8 cellular contexts compared by ENCODE assay signal in the genomic region with DNA sequence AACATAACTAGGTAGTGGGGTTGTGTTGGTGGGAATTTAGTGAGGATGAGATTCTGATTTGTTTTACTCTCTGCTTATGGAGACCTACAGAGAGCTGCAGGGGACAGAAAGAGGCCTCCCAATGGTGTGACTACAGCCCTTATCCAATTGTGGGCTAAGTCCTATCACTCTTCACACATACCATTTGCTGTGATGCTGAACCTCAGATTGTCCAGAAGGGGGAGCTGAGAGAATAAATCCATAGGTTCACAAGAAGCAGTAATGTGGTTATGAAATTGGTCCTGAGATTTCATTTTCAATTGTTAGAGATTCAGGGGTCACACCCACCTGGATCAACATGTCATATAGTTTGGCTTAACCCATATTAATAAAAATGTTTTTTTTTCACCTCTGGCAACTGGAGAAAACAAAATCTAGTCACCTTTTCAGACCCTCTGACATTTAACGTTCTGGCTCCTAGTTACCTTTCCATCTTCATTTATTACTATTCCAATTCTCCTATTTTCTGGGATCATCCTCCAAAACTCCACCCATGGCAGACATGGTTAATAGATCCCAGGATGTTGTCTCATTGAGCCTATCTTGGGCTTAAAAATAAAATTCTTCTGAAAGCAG. TPM values are rescaled to one million over a fixed set of nuclear protein-coding genes. Genes with fewer than 3 reads are reported as not detected.
DNase-seq lines count a peak whose midpoint lies in the region; FAIRE-seq and TF ChIP-seq lines count a peak whose summit lies in the region.

No MANE protein-coding gene starts in this region.

- intact Hi-C loops in dorsolateral prefrontal cortex (cut with DNase I) (no loop called here), prostate gland (cut with DNase I) (no loop called here)

- TF ChIP-seq CTCF in D721Med (IDR thresholded peaks at IDR 0.05; ENCODE audit: insufficient read depth, missing control alignments) (peak; percentile 61), dorsolateral prefrontal cortex (IDR thresholded peaks at IDR 0.05 in 54 of 56, conservative IDR thresholded peaks at IDR 0.05 in 2 of 56; ENCODE audit: low read depth in 1 of 56, partially characterized antibody in 56 of 56) (peak in 45 of 56 donors; percentile 19 to 61 (median 38)), progenitor cell of endocrine pancreas (IDR thresholded peaks at IDR 0.05; ENCODE audit: unreplicated experiment) (peak; percentile 65), prostate gland (IDR thresholded peaks at IDR 0.05) (peak in 1 of 4 experiments; percentile 46)

- H3K9me3 ChIP-seq in prostate gland: no peaks in the 10 kb centered on the region

- H3K27ac ChIP-seq in dorsolateral prefrontal cortex: no peak overlapping the region
- H3K27ac ChIP-seq in prostate gland: no peak overlapping the region

- H3K4me3 ChIP-seq in dorsolateral prefrontal cortex (no peak overlapping the region), prostate gland (no peak overlapping the region)

- peak; percentile 87 for FAIRE-seq in D721Med (lab: Jason Lieb, UNC)

- no peaks in the 10 kb centered on the region for H3K4me1 Mint-ChIP-seq in progenitor cell of endocrine pancreas (ENCODE audit: low read depth)

- no peak overlapping the region for H3K4me3 Mint-ChIP-seq in progenitor cell of endocrine pancreas (ENCODE audit: low read depth)

- H3K27me3 ChIP-seq in dorsolateral prefrontal cortex (peaks cover 0 to 34% (median 0%) of the 10 kb centered on the region in 45 donors), prostate gland (replicated peaks; ENCODE audit: insufficient read depth) (no peaks in the 10 kb centered on the region)

- TF ChIP-seq POLR2A in prostate gland (IDR thresholded peaks at IDR 0.05): no peak

- H3K36me3 ChIP-seq in prostate gland: no peaks in the 10 kb centered on the region

- H3K27me3 Mint-ChIP-seq in progenitor cell of endocrine pancreas: peaks cover 9% of the 10 kb centered on the region

- peaks cover 7% of the 10 kb centered on the region for H3K9me3 Mint-ChIP-seq in progenitor cell of endocrine pancreas (ENCODE audit: low read depth)

- no peak overlapping the region for H3K27ac Mint-ChIP-seq in progenitor cell of endocrine pancreas

- H3K4me1 ChIP-seq in prostate gland (replicated peaks): no peaks in the 10 kb centered on the region

- H3K36me3 Mint-ChIP-seq in progenitor cell of endocrine pancreas (ENCODE audit: insufficient read depth): peaks cover 2% of the 10 kb centered on the region

- DNase-seq in D721Med (ENCODE audit: insufficient read length, low spot score): no peak
- DNase-seq in HCEC 1CT: peak; percentile 58
- DNase-seq in NCI-H748 (lab: John Stamatoyannopoulos, UW; ENCODE audit: unreplicated experiment): peak; percentile 50
- DNase-seq in dorsolateral prefrontal cortex: no peak
- no peak for DNase-seq in progenitor cell of endocrine pancreas (ENCODE audit: low spot score, unreplicated experiment)
- DNase-seq in activated gamma-delta T cell treated with Interleukin-2 at 50 U/mL for 16 hours: no peak
- no peak for DNase-seq in prostate gland (ENCODE audit: low spot score)
- DNase-seq in stimulated activated CD4-positive, alpha-beta T cell treated with anti-CD3 and anti-CD28 coated beads, Interleukin-15, amount 100 ng/mL, for 24 hours: no peak

- 78% methylated on average over 1 of the region's 1 CpG for WGBS in prostate gland

RNA-seq across cellular contexts. Expression of gene PTPN5, which starts 53.3 kb away (rescaled TPM):
- total RNA-seq in dorsolateral prefrontal cortex: 100 to 1,000 TPM in 82 of 120 experiments, 10 to 100 TPM in 38; 31.1 to 171 (median 113) TPM
- 11.3 and 12.6 TPM in 2 replicates for total RNA-seq in progenitor cell of endocrine pancreas
- 1 to 10 TPM in 1 of 2 donors, under 1 TPM in 1; 0.77 to 4.8 TPM for total RNA-seq in prostate gland

Comparison
In these comparisons a context has a peak if more than half of its experiments do, and no peak if none do; other contexts are left out.
1. DNase-seq: peak in HCEC 1CT (single experiment) and NCI-H748 (single experiment); none in D721Med (single experiment), dorsolateral prefrontal cortex (0 of 10), progenitor cell of endocrine pancreas (single experiment), activated gamma-delta T cell treated with Interleukin-2 at 50 U/mL for 16 hours (single experiment), prostate gland (single experiment) and stimulated activated CD4-positive, alpha-beta T cell treated with anti-CD3 and anti-CD28 coated beads, Interleukin-15, amount 100 ng/mL, for 24 hours (single experiment).